Comparison of ENCODE assay signal across 1 cellular context in genomic region chr1:1407101-1407956, GRCh38.
A peak's percentile ranks its signal among the peaks of the same experiment; 100 is the strongest.
TF ChIP-seq lines count a peak whose summit lies in the region.

MRPL20 (minus strand) TSS chr1:1407293; CDS start chr1:1407217, 76 bp downstream.

TF ChIP-seq in HepG2, 621 proteins besides CTCF, POLR2A, EP300 and RAD21 (continued from another document and continues in another):
- TF ChIP-seq DDIT3 (CRISPR knock-in tag; IDR thresholded peaks at IDR 0.05) (no peak), FOXJ3 (CRISPR knock-in tag; IDR thresholded peaks at IDR 0.05; ENCODE audit: borderline replicate concordance) (no peak), POGK (CRISPR knock-in tag; conservative IDR thresholded peaks at IDR 0.05) (peak; percentile 95), JDP2 (CRISPR knock-in tag; IDR thresholded peaks at IDR 0.05; ENCODE audit: borderline replicate concordance) (peak; percentile 36; the same call in 1 of the 2 replicates), MTA3 (CRISPR knock-in tag; IDR thresholded peaks at IDR 0.05) (no peak), DNMT3B (CRISPR knock-in tag; conservative IDR thresholded peaks at IDR 0.05) (no peak; the same call in 1 of the 2 replicates), ZNF33B (CRISPR knock-in tag; IDR thresholded peaks at IDR 0.05) (peak; percentile 56), ZNF691 (CRISPR knock-in tag; IDR thresholded peaks at IDR 0.05; ENCODE audit: borderline replicate concordance, low read depth) (peak; percentile 74; the same call in 1 of the 2 replicates), ZNF549 (CRISPR knock-in tag; IDR thresholded peaks at IDR 0.05) (no peak), ZBTB39 (CRISPR knock-in tag; IDR thresholded peaks at IDR 0.05) (peak; percentile 38; the same call in 1 of the 2 replicates), SALL2 (CRISPR knock-in tag; IDR thresholded peaks at IDR 0.05) (peak; percentile 65), MTF1 (CRISPR knock-in tag; IDR thresholded peaks at IDR 0.05) (no peak), ZFP36L1 (CRISPR knock-in tag; IDR thresholded peaks at IDR 0.05) (no peak), NFATC3 (CRISPR knock-in tag; IDR thresholded peaks at IDR 0.05) (no peak; the same call in 1 of the 2 replicates), HMGXB3 (CRISPR knock-in tag; IDR thresholded peaks at IDR 0.05; ENCODE audit: borderline replicate concordance) (peak; percentile 68; the same call in 1 of the 2 replicates), ZNF512 (CRISPR knock-in tag; IDR thresholded peaks at IDR 0.05) (no peak), ZNF816 (CRISPR knock-in tag; IDR thresholded peaks at IDR 0.05; ENCODE audit: borderline replicate concordance) (peak; percentile 93; the same call in 1 of the 2 replicates), MIXL1 (CRISPR knock-in tag; IDR thresholded peaks at IDR 0.05) (peak; percentile 86; the same call in 1 of the 2 replicates), TGIF2 (CRISPR knock-in tag; IDR thresholded peaks at IDR 0.05) (peak; percentile 64; the same call in 1 of the 2 replicates), ZNF18 (CRISPR knock-in tag; IDR thresholded peaks at IDR 0.05; ENCODE audit: insufficient replicate concordance) (peak; percentile 44), SRF (IDR thresholded peaks at IDR 0.05; ENCODE audit: low read depth, low read length) (no peak), ZNF17 (CRISPR knock-in tag; IDR thresholded peaks at IDR 0.05) (no peak), TERF1 (CRISPR knock-in tag; IDR thresholded peaks at IDR 0.05) (no peak), ZNF253 (CRISPR knock-in tag; IDR thresholded peaks at IDR 0.05; ENCODE audit: borderline replicate concordance) (no peak), THRA (CRISPR knock-in tag; IDR thresholded peaks at IDR 0.05; ENCODE audit: borderline replicate concordance) (peak; percentile 77), HOXA5 (CRISPR knock-in tag; IDR thresholded peaks at IDR 0.05) (peak; percentile 86; the same call in 1 of the 2 replicates), ZNF574 (CRISPR knock-in tag; IDR thresholded peaks at IDR 0.05) (peak; percentile 96), NR2F1 (CRISPR knock-in tag; IDR thresholded peaks at IDR 0.05) (peak; percentile 16 to 65; a peak in 2 of 4 replicates), GPBP1L1 (CRISPR knock-in tag; IDR thresholded peaks at IDR 0.05) (no peak), MYPOP (CRISPR knock-in tag; IDR thresholded peaks at IDR 0.05) (no peak; the same call in 1 of the 2 replicates), ZSCAN31 (CRISPR knock-in tag; IDR thresholded peaks at IDR 0.05; ENCODE audit: low read depth) (no peak; the same call in 1 of the 2 replicates), TOE1 (CRISPR knock-in tag; IDR thresholded peaks at IDR 0.05) (peak; percentile 51; the same call in 1 of the 2 replicates)
